In genomic region chr7:100126931-100127865, GRCh38 we compare ENCODE assay signal across 8 cellular contexts. TPM values are rescaled to one million over a fixed set of nuclear protein-coding genes. Genes with fewer than 3 reads are reported as not detected.
DNase-seq lines count a peak whose midpoint lies in the region; ATAC-seq and TF ChIP-seq lines count a peak whose summit lies in the region.

A gene with protein sequence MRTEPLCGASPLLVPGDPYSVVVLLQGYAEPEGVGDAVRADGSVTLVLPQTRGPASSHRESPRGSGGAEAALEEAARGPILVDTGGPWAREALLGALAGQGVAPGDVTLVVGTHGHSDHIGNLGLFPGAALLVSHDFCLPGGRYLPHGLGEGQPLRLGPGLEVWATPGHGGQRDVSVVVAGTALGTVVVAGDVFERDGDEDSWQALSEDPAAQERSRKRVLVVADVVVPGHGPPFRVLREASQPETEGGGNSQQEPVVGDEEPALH (plus strand): TSS chr7:100126967. CDS start chr7:100127396, 429 bp downstream.

- H3K27ac Mint-ChIP-seq in activated T-helper 17 cell treated with anti-CD3 and anti-CD28 coated beads, Interleukin-2, amount 50 U/mL, for 72 hours, result peak within 1 kb of the TSS; percentile 98
- peak within 1 kb of the TSS; percentile 99 to 100 (median 100) for H3K27ac Mint-ChIP-seq in naive thymus-derived CD8-positive, alpha-beta T cell
- H3K27ac Mint-ChIP-seq in stimulated activated memory B cell treated with anti-CD40 and anti-IgM and Interleukin-4, amounts not matched to agents 10 μg/mL and 1 μg/mL and 100 μg/mL, for 72 hours, result peak within 1 kb of the TSS; percentile 98

- H3K36me3 Mint-ChIP-seq in activated T-helper 17 cell treated with anti-CD3 and anti-CD28 coated beads, Interleukin-2, amount 50 U/mL, for 72 hours (ENCODE audit: low read depth), result peaks cover 27% of the 10 kb centered on the region
- peaks cover 0 to 5% (median 0%) of the 10 kb centered on the region in 3 donors for H3K36me3 Mint-ChIP-seq in naive thymus-derived CD8-positive, alpha-beta T cell
- H3K36me3 Mint-ChIP-seq in stimulated activated memory B cell treated with anti-CD40 and anti-IgM and Interleukin-4, amounts not matched to agents 10 μg/mL and 1 μg/mL and 100 μg/mL, for 72 hours, result no peaks in the 10 kb centered on the region

- H3K4me3 Mint-ChIP-seq in activated T-helper 17 cell treated with anti-CD3 and anti-CD28 coated beads, Interleukin-2, amount 50 U/mL, for 72 hours, result peak within 1 kb of the TSS; percentile 98
- H3K4me3 Mint-ChIP-seq in naive thymus-derived CD8-positive, alpha-beta T cell, result peak within 1 kb of the TSS; percentile 97 to 100 (median 99)
- peak within 1 kb of the TSS; percentile 99 for H3K4me3 Mint-ChIP-seq in stimulated activated memory B cell treated with anti-CD40 and anti-IgM and Interleukin-4, amounts not matched to agents 10 μg/mL and 1 μg/mL and 100 μg/mL, for 72 hours

- POLR2A ChIA-PET in naive thymus-derived CD8-positive, alpha-beta T cell (lab: Charles Lee), result interaction anchor here (0.6 to 15.9 kb wide), 31 partner anchors 7 to 310 kb away, joined by 3 to 252 read pairs (median 5); partner anchors contain the start of genes AP4M1, COPS6, GAL3ST4 and GPC2

- H3K27me3 Mint-ChIP-seq in activated T-helper 17 cell treated with anti-CD3 and anti-CD28 coated beads, Interleukin-2, amount 50 U/mL, for 72 hours, result no peaks in the 10 kb centered on the region
- H3K27me3 Mint-ChIP-seq in naive thymus-derived CD8-positive, alpha-beta T cell, result no peaks in the 10 kb centered on the region
- no peaks in the 10 kb centered on the region for H3K27me3 Mint-ChIP-seq in stimulated activated memory B cell treated with anti-CD40 and anti-IgM and Interleukin-4, amounts not matched to agents 10 μg/mL and 1 μg/mL and 100 μg/mL, for 72 hours

- peak; percentile 53 for ATAC-seq in GM21825 (IDR thresholded peaks at IDR 0.05; ENCODE audit: unreplicated experiment)
- ATAC-seq in activated T-helper 17 cell treated with anti-CD3 and anti-CD28 coated beads, Interleukin-2, amount 50 U/mL, for 72 hours (replicated peaks), result peak; percentile 81
- peak; percentile 75 to 77 for ATAC-seq in naive thymus-derived CD8-positive, alpha-beta T cell
- ATAC-seq in stimulated activated memory B cell treated with anti-CD40 and anti-IgM and Interleukin-4, amounts not matched to agents 10 μg/mL and 1 μg/mL and 100 μg/mL, for 72 hours, result peak; percentile 90

- no peaks in the 10 kb centered on the region for H3K9me3 Mint-ChIP-seq in activated T-helper 17 cell treated with anti-CD3 and anti-CD28 coated beads, Interleukin-2, amount 50 U/mL, for 72 hours
- H3K9me3 Mint-ChIP-seq in naive thymus-derived CD8-positive, alpha-beta T cell, result no peaks in the 10 kb centered on the region
- H3K9me3 Mint-ChIP-seq in stimulated activated memory B cell treated with anti-CD40 and anti-IgM and Interleukin-4, amounts not matched to agents 10 μg/mL and 1 μg/mL and 100 μg/mL, for 72 hours, result no peaks in the 10 kb centered on the region

- DNase-seq in DMS53 treated with DMSO at 0.1 percent for 48 hours (lab: John Stamatoyannopoulos, UW; ENCODE audit: unreplicated experiment) (peak; percentile 89), LNCaP clone FGC (ENCODE audit: low read depth) (peak; percentile 73), RPMI7951 (ENCODE audit: low read depth) (peak; percentile 91), fibroblast of mammary gland (ENCODE audit: low read depth) (peak; percentile 91)
- DNase-seq in naive thymus-derived CD8-positive, alpha-beta T cell, result peak; percentile 84 to 98 (median 91)

- TF ChIP-seq CTCF in LNCaP clone FGC (IDR thresholded peaks at IDR 0.05; ENCODE audit: control insufficient read depth, extremely low read depth, insufficient read depth), result no peak
- no peak for TF ChIP-seq CTCF in fibroblast of mammary gland (conservative IDR thresholded peaks at IDR 0.05; ENCODE audit: control insufficient read depth, insufficient read depth, low read depth, low read length)

- peaks cover 5% of the 10 kb centered on the region for H3K4me1 Mint-ChIP-seq in activated T-helper 17 cell treated with anti-CD3 and anti-CD28 coated beads, Interleukin-2, amount 50 U/mL, for 72 hours
- H3K4me1 Mint-ChIP-seq in naive thymus-derived CD8-positive, alpha-beta T cell, result peaks cover 14 to 49% (median 45%) of the 10 kb centered on the region in 4 donors
- H3K4me1 Mint-ChIP-seq in stimulated activated memory B cell treated with anti-CD40 and anti-IgM and Interleukin-4, amounts not matched to agents 10 μg/mL and 1 μg/mL and 100 μg/mL, for 72 hours, result peaks cover 40% of the 10 kb centered on the region

- H3K4me3 ChIP-seq in LNCaP clone FGC (ENCODE audit: low read depth, low read length) (peak within 1 kb of the TSS; percentile 90), fibroblast of mammary gland (ENCODE audit: control insufficient read depth, low read depth, low read length) (peak within 1 kb of the TSS; percentile 94)

RNA-seq across cellular contexts. Expression of the gene that starts here (rescaled TPM):
- total RNA-seq in RPMI7951 (2014; rRNA removed; shearing (Covaris generic)), result 1.6 and 4.8 TPM in 2 replicates
- total RNA-seq in activated T-helper 17 cell treated with anti-CD3 and anti-CD28 coated beads, Interleukin-2, amount 50 U/mL, for 72 hours, result 1 to 10 TPM; 3.8 to 4.2 TPM
- 1 to 10 TPM; 5.6 to 7.2 TPM for total RNA-seq in naive thymus-derived CD8-positive, alpha-beta T cell
- 1 to 10 TPM; 2.1 to 2.3 (median 2.1) TPM for polyA plus RNA-seq in naive thymus-derived CD8-positive, alpha-beta T cell

Comparison
In these comparisons a context has a peak if more than half of its experiments do, and no peak if none do; other contexts are left out.
1. Peak in every context shown above with its lines: DNase-seq, ATAC-seq and H3K4me3 ChIP-seq.